8 cellular contexts compared by ENCODE assay signal in the genomic region with DNA sequence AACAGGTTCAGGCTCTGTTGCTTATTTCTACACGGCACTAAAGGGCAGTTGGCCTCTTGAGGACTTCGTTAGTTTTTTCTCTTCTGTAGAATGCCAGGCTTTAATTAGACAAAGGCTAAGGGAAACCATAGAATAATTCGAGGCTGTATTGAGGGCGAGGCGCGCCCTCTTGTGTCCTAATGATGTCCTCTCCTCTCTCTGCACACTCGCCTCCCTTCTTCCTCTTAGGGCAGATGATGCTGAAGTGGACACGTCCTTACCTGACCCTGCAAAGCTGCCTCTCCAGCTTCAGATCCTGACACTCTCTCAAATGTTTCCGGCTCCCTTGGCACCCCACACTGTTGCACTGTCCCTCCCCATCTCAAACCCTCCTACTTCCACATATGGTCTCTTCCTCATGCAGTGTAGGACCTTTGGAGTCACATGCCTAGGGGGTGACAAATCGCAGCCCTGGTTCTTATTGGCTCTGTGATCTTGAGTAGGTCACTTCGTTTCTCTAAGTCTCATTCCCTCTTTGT. TPM values are rescaled to one million over a fixed set of nuclear protein-coding genes. Genes with fewer than 3 reads are reported as not detected.
DNase-seq lines count a peak whose midpoint lies in the region; ATAC-seq, FAIRE-seq and TF ChIP-seq lines count a peak whose summit lies in the region.

No MANE protein-coding gene starts in this region.

- TF ChIP-seq CTCF in H1 (IDR thresholded peaks at IDR 0.05; ENCODE audit: control extremely low read depth in 1 of 3, insufficient read depth in 1 of 3, low read depth in 1 of 3, low read length in 3 of 3), result peak; percentile 77 to 89 (median 80)

- H4K91ac ChIP-seq in H1 (replicated peaks; ENCODE audit: insufficient read length, low read length), result no peak overlapping the region

- FAIRE-seq in H1 (lab: Jason Lieb, UNC), result peak; percentile 88

- H3K27me3 Mint-ChIP-seq in activated CD4-positive, alpha-beta memory T cell treated with anti-CD3 and anti-CD28 coated beads, Interleukin-2, amount 10 ng/mL, durations not matched to agents 7 days and 5 days, result peaks cover 3% of the 10 kb centered on the region

- no peak overlapping the region for H2BK5ac ChIP-seq in H1 (ENCODE audit: low read depth, low read length)

- no peak overlapping the region for H3K23ac ChIP-seq in H1 (ENCODE audit: insufficient read length)

- WGBS in H1 (ENCODE audit: extremely low coverage in 1 of 2, insufficient coverage in 1 of 2, insufficient read length in 1 of 2, insufficient replicate concordance in 2 of 2, low coverage in 1 of 2, low lambda C conversion rate in 2 of 2, missing lambda C conversion rate in 1 of 2), 2 experiments, result 20% methylated on average over 11 of the region's 11 CpGs; no CpG with 5 or more reads in 1 of the 2 experiments
- WGBS in mesodermal cell (ENCODE audit: insufficient coverage in 2 of 2), 2 experiments, result 1 to 26% methylated on average over 5 to 7 of the region's 11 CpGs

- H3K4me1 Mint-ChIP-seq in activated CD4-positive, alpha-beta memory T cell treated with anti-CD3 and anti-CD28 coated beads, Interleukin-2, amount 10 ng/mL, durations not matched to agents 7 days and 5 days, result peaks cover 30% of the 10 kb centered on the region

- H2BK120ac ChIP-seq in H1 (replicated peaks; ENCODE audit: low read depth, low read length), result no peak overlapping the region

- no peak for TF ChIP-seq POLR2A in H1 (IDR thresholded peaks at IDR 0.05; ENCODE audit: control extremely low read depth in 1 of 2, low read depth in 2 of 2, low read length in 2 of 2)

- no peak overlapping the region for H2BK15ac ChIP-seq in H1 (ENCODE audit: low read length)

- H3K9me3 Mint-ChIP-seq in activated CD4-positive, alpha-beta memory T cell treated with anti-CD3 and anti-CD28 coated beads, Interleukin-2, amount 10 ng/mL, durations not matched to agents 7 days and 5 days, result no peaks in the 10 kb centered on the region

- no peak overlapping the region for H3K56ac ChIP-seq in H1 (replicated peaks; ENCODE audit: insufficient read length, low read depth, low read length)

- H3K14ac ChIP-seq in H1 (ENCODE audit: insufficient read length), result no peak overlapping the region

- H4K5ac ChIP-seq in H1 (ENCODE audit: insufficient read length, low read depth, low read length), result no peak overlapping the region

- no peaks in the 10 kb centered on the region for H3K36me3 Mint-ChIP-seq in activated CD4-positive, alpha-beta memory T cell treated with anti-CD3 and anti-CD28 coated beads, Interleukin-2, amount 10 ng/mL, durations not matched to agents 7 days and 5 days (ENCODE audit: low read depth)

- H3K27ac ChIP-seq in H1 (ENCODE audit: low read depth, low read length), result no peak overlapping the region
- H3K27ac ChIP-seq in mesodermal cell (ENCODE audit: low read depth, low read length, severe bottlenecking), result peak overlapping the region; percentile 58

- no peak overlapping the region for H3K27ac Mint-ChIP-seq in activated CD4-positive, alpha-beta memory T cell treated with anti-CD3 and anti-CD28 coated beads, Interleukin-2, amount 10 ng/mL, durations not matched to agents 7 days and 5 days

- no peaks in the 10 kb centered on the region for H3K79me2 ChIP-seq in H1 (ENCODE audit: control insufficient read depth in 1 of 2, insufficient read depth in 2 of 2, low read length in 2 of 2)

- peaks cover 3% of the 10 kb centered on the region; the same call in 1 of the 2 replicates for H3K23me2 ChIP-seq in H1 (ENCODE audit: low read depth, low read length)

- H2BK12ac ChIP-seq in H1 (ENCODE audit: low read depth, low read length), result no peak overlapping the region

- no peak for ATAC-seq in GM18870 (IDR thresholded peaks at IDR 0.05; ENCODE audit: unreplicated experiment)

- H3K36me3 ChIP-seq in H1 (ENCODE audit: control insufficient read depth in 2 of 4, insufficient read depth in 4 of 4, low read length in 3 of 4) (no peaks in the 10 kb centered on the region), mesodermal cell (ENCODE audit: control insufficient read depth, insufficient read depth, low read length) (no peaks in the 10 kb centered on the region)

- H3K9ac ChIP-seq in H1 (replicated peaks in 1 of 4; ENCODE audit: extremely low read depth in 1 of 4, low read depth in 3 of 4, low read length in 3 of 4), result no peak overlapping the region

- H3K4me1 ChIP-seq in H1 (replicated peaks in 1 of 4; ENCODE audit: control insufficient read depth in 3 of 4, insufficient read depth in 4 of 4, low read length in 3 of 4) (peaks cover 0 to 7% (median 2%) of the 10 kb centered on the region in 4 experiments; a peak in 3 of 7 replicates), mesodermal cell (ENCODE audit: control insufficient read depth, insufficient read depth, low read length, poor library complexity, severe bottlenecking) (peaks cover 34% of the 10 kb centered on the region)

- DNase-seq in EH (ENCODE audit: low read depth) (peak; percentile 96), HK-2 (ENCODE audit: unreplicated experiment) (peak; percentile 66), NCI-H748 (lab: John Stamatoyannopoulos, UW; ENCODE audit: unreplicated experiment) (peak; percentile 77), H1 (ENCODE audit: low read depth in 1 of 2, low spot score in 2 of 2) (peak; percentile 46 to 77)
- DNase-seq in activated CD4-positive, alpha-beta memory T cell treated with anti-CD3 and anti-CD28 coated beads, Interleukin-2, amount 10 ng/mL, durations not matched to agents 7 days and 5 days, result peak; percentile 69
- DNase-seq in stimulated activated CD8-positive, alpha-beta memory T cell treated with anti-CD3 and anti-CD28 coated beads, Interleukin-15, amount 100 ng/mL, for 48 hours (ENCODE audit: low read depth in 2 of 2), result peak; percentile 18 to 28

- no peak overlapping the region for H3K4me3 Mint-ChIP-seq in activated CD4-positive, alpha-beta memory T cell treated with anti-CD3 and anti-CD28 coated beads, Interleukin-2, amount 10 ng/mL, durations not matched to agents 7 days and 5 days

- H3K18ac ChIP-seq in H1 (ENCODE audit: extremely low read depth, low read length), result no peak overlapping the region

- no peaks in the 10 kb centered on the region for H3K79me1 ChIP-seq in H1 (ENCODE audit: low read depth, low read length)

- peak overlapping the region; percentile 95 for H2AFZ ChIP-seq in H1 (ENCODE audit: low read length)

- H3K9me3 ChIP-seq in H1 (ENCODE audit: insufficient read depth in 2 of 2, low read depth in 1 of 2, low read length in 1 of 2) (no peaks in the 10 kb centered on the region), mesodermal cell (ENCODE audit: control insufficient read depth, low read length) (no peaks in the 10 kb centered on the region)

- POLR2A ChIA-PET in activated CD4-positive, alpha-beta memory T cell treated with anti-CD3 and anti-CD28 coated beads, Interleukin-2, amount 10 ng/mL, durations not matched to agents 7 days and 5 days (lab: Charles Lee), result no interaction called here
- POLR2A ChIA-PET in H1 (lab: Charles Lee; ENCODE audit: partially characterized antibody), result interaction anchor here (1.2 to 1.7 kb wide), 2 partner anchors 12 to 202 kb away, joined by 3 to 4 read pairs; no protein-coding TSS in a partner anchor

- no peaks in the 10 kb centered on the region for H4K20me1 ChIP-seq in H1 (replicated peaks in 1 of 2; ENCODE audit: control insufficient read depth in 1 of 2, insufficient read depth in 2 of 2, low read length in 2 of 2)

- no peak overlapping the region for H3K4me3 ChIP-seq in H1 (ENCODE audit: extremely low read depth in 1 of 4, insufficient read depth in 2 of 4, low read depth in 3 of 4, low read length in 4 of 4)
- H3K4me3 ChIP-seq in mesodermal cell (ENCODE audit: extremely low read depth, insufficient read depth, low read length, poor library complexity, severe bottlenecking), result no peak overlapping the region

- no peaks in the 10 kb centered on the region; a peak in 1 of 7 replicates for H3K27me3 ChIP-seq in H1 (replicated peaks in 1 of 4; ENCODE audit: control insufficient read depth in 3 of 4, extremely low read depth in 1 of 4, insufficient read depth in 3 of 4, low read length in 3 of 4)

- H3K4ac ChIP-seq in H1 (replicated peaks; ENCODE audit: insufficient read length, low read depth, low read length), result no peak overlapping the region

- CTCF ChIA-PET in activated CD4-positive, alpha-beta memory T cell treated with anti-CD3 and anti-CD28 coated beads, Interleukin-2, amount 10 ng/mL, durations not matched to agents 7 days and 5 days (lab: Charles Lee), result interaction anchor here (0.6 to 8.7 kb wide), 14 partner anchors 8 to 372 kb away, joined by 3 to 83 read pairs (median 6); no protein-coding TSS in a partner anchor
- CTCF ChIA-PET in H1 (lab: Charles Lee; ENCODE audit: partially characterized antibody), result interaction anchor here (0.5 to 7.6 kb wide), 43 partner anchors 8 to 374 kb away, joined by 3 to 76 read pairs (median 4); no protein-coding TSS in a partner anchor

- H2AK5ac ChIP-seq in H1 (ENCODE audit: low read depth, low read length), result no peak overlapping the region

- peak overlapping the region in 1 of 2 experiments; percentile 0; a peak in 1 of 4 replicates for H3K4me2 ChIP-seq in H1 (ENCODE audit: insufficient read depth in 1 of 2, low read depth in 2 of 2, low read length in 2 of 2)

- no peak overlapping the region for H4K8ac ChIP-seq in H1 (ENCODE audit: extremely low read depth, insufficient read depth, low read length)

- TF ChIP-seq EP300 in H1 (IDR thresholded peaks at IDR 0.05; ENCODE audit: borderline replicate concordance in 1 of 2, low read depth in 2 of 2, low read length in 2 of 2), result no peak

- peak; percentile 91 to 92 for TF ChIP-seq RAD21 in H1 (IDR thresholded peaks at IDR 0.05 in 1 of 2, conservative IDR thresholded peaks at IDR 0.05 in 1 of 2; ENCODE audit: low read depth in 2 of 2, low read length in 2 of 2)

- no peak overlapping the region for H2BK20ac ChIP-seq in H1 (ENCODE audit: low read length)

RNA-seq across cellular contexts. Expression of gene ZSCAN20, which starts 1.9 kb away (rescaled TPM):
- 1 to 10 TPM; 2.1 to 2.3 TPM for total RNA-seq in activated CD4-positive, alpha-beta memory T cell treated with anti-CD3 and anti-CD28 coated beads, Interleukin-2, amount 10 ng/mL, durations not matched to agents 7 days and 5 days
- total RNA-seq in H1 (2021; fragmentation: NEBNext Ultra II Directional; extraction: Animal tissue kit (Norgen Biotek cat#: 25700)), result 3.4 and 3.7 TPM in 2 replicates
- 0.70 and 0.93 TPM in 2 replicates for polyA plus RNA-seq in H1 (2011; rRNA removed)
- polyA plus RNA-seq in H1 (2011; cell fraction: cytosol; rRNA removed), result 1.2 TPM
- 1.3 TPM for polyA plus RNA-seq in H1 (2011; cell fraction: nucleus; rRNA removed)
- polyA plus RNA-seq in H1 (2012, experiment 1 of 2), result 1.5 to 1.9 TPM (median 1.8 TPM) in 4 replicates
- polyA plus RNA-seq in H1 (2012, experiment 2 of 2), result 0.16 TPM
- polyA plus RNA-seq in H1 (2013, experiment 1 of 2), result 1.0 TPM
- 0.88 TPM for polyA plus RNA-seq in H1 (2013, experiment 2 of 2)
- polyA minus RNA-seq in H1 (2011; rRNA and poly(A)+ RNA removed), result 5.1 and 5.3 TPM in 2 replicates
- 3.2 TPM for polyA minus RNA-seq in H1 (2011; cell fraction: cytosol; rRNA and poly(A)+ RNA removed)
- polyA minus RNA-seq in H1 (2011; cell fraction: nucleus; rRNA and poly(A)+ RNA removed), result 3.4 TPM
- 4.2 TPM for polyA plus RNA-seq in mesodermal cell (2013, experiment 1 of 2)
- 3.3 TPM for polyA plus RNA-seq in mesodermal cell (2013, experiment 2 of 2)

RNA-seq across cellular contexts. Expression of gene PHC2, which starts 39.7 kb away (rescaled TPM):
- 10 to 100 TPM; 41.3 to 42.9 TPM for total RNA-seq in activated CD4-positive, alpha-beta memory T cell treated with anti-CD3 and anti-CD28 coated beads, Interleukin-2, amount 10 ng/mL, durations not matched to agents 7 days and 5 days
- 5.6 and 6.1 TPM in 2 replicates for total RNA-seq in H1 (2021; fragmentation: NEBNext Ultra II Directional; extraction: Animal tissue kit (Norgen Biotek cat#: 25700))
- 13.9 and 14.2 TPM in 2 replicates for polyA plus RNA-seq in H1 (2011; rRNA removed)
- 11.7 TPM for polyA plus RNA-seq in H1 (2011; cell fraction: cytosol; rRNA removed)
- 13.8 TPM for polyA plus RNA-seq in H1 (2011; cell fraction: nucleus; rRNA removed)
- 7.0 to 22.7 TPM (median 17.2 TPM) in 4 replicates for polyA plus RNA-seq in H1 (2012, experiment 1 of 2)
- 15.0 TPM for polyA plus RNA-seq in H1 (2012, experiment 2 of 2)
- 4.0 TPM for polyA plus RNA-seq in H1 (2013, experiment 1 of 2)
- 3.0 TPM for polyA plus RNA-seq in H1 (2013, experiment 2 of 2)
- polyA minus RNA-seq in H1 (2011; rRNA and poly(A)+ RNA removed), result 11.0 and 14.0 TPM in 2 replicates
- 7.5 TPM for polyA minus RNA-seq in H1 (2011; cell fraction: cytosol; rRNA and poly(A)+ RNA removed)
- 6.0 TPM for polyA minus RNA-seq in H1 (2011; cell fraction: nucleus; rRNA and poly(A)+ RNA removed)
- polyA plus RNA-seq in mesodermal cell (2013, experiment 1 of 2), result 179 TPM
- polyA plus RNA-seq in mesodermal cell (2013, experiment 2 of 2), result 133 TPM

Comparison
In these comparisons a context has a peak if more than half of its experiments do, and no peak if none do; other contexts are left out.
1. DNase-seq: peak in every context shown above with its lines; median percentile 96 in EH; 77 in NCI-H748; 69 in activated CD4-positive, alpha-beta memory T cell treated with anti-CD3 and anti-CD28 coated beads, Interleukin-2, amount 10 ng/mL, durations not matched to agents 7 days and 5 days; 66 in HK-2; 62 in H1; 23 in stimulated activated CD8-positive, alpha-beta memory T cell treated with anti-CD3 and anti-CD28 coated beads, Interleukin-15, amount 100 ng/mL, for 48 hours.